Comparison of ENCODE assay signal across 8 cellular contexts in the genomic region with DNA sequence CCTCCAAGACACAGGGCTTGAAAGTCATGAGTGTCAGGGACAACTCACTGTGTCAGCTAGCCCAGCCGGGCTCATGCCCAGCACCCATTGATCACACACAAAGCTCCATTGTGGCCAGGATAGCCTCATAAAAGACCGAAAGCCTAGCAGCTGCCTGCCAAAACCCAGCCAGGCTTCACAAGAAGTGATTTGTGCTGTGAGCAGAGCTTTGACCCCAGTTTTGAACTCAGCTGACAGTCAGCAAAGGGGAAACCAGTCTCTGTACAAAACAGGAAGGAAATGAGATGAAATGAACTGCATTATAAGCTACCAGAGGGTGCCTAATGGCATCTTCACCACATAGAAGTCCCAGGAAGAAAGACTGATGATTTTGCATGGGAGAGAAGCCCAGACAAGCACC. TPM values are rescaled to one million over a fixed set of nuclear protein-coding genes. Genes with fewer than 3 reads are reported as not detected.
DNase-seq lines count a peak whose midpoint lies in the region; ATAC-seq and TF ChIP-seq lines count a peak whose summit lies in the region.

No MANE protein-coding gene starts in this region.

- intact Hi-C loops in Right ventricle myocardium inferior (cut with DNase I) (no loop called here), cardiac septum (cut with DNase I) (no loop called here), PC-9 (cut with micrococcal nuclease; ENCODE audit: unreplicated experiment) (no loop called here)

- DNase-seq in Right ventricle myocardium inferior (ENCODE audit: missing footprints) = no peak
- no peak for DNase-seq in cardiac septum (ENCODE audit: low spot score)
- DNase-seq in SW480 (ENCODE audit: low spot score) = peak; percentile 69
- DNase-seq in kidney tubule cell (ENCODE audit: low spot score) = peak; percentile 70
- peak; percentile 95 for DNase-seq in superior temporal gyrus (ENCODE audit: extremely low spot score)
- DNase-seq in PC-9 = no peak
- no peak for DNase-seq in H4 (ENCODE audit: low spot score)

- no peaks in the 10 kb centered on the region for H3K9me2 ChIP-seq in PC-9 (ENCODE audit: insufficient read depth)

- CTCF ChIA-PET in PC-9 (lab: Charles Lee) = no interaction called here

- no peaks in the 10 kb centered on the region for H3K4me1 ChIP-seq in PC-9 (replicated peaks; ENCODE audit: insufficient read depth)

- no peak overlapping the region for H3K27ac ChIP-seq in PC-9

- no peak overlapping the region for H3K4me3 ChIP-seq in PC-9

- no peaks in the 10 kb centered on the region for H3K36me3 ChIP-seq in PC-9 (ENCODE audit: low read depth)

- BruUV-seq in PC-9 (replicated peaks; lab: Mats Ljungman, UMichigan) = no TSS peak

- no peak overlapping the region for H2AFZ ChIP-seq in PC-9

- POLR2A ChIA-PET in PC-9 (lab: Charles Lee; ENCODE audit: unreplicated experiment) = no interaction called here

- no peak for TF ChIP-seq CTCF in PC-9 (conservative IDR thresholded peaks at IDR 0.05)

- no peaks in the 10 kb centered on the region for H4K20me1 ChIP-seq in PC-9 (ENCODE audit: insufficient read depth)

- H3K27me3 ChIP-seq in PC-9 (ENCODE audit: insufficient read depth, low read depth) = no peaks in the 10 kb centered on the region

- ATAC-seq in Right ventricle myocardium inferior (peak; percentile 81), HG03135 (IDR thresholded peaks at IDR 0.05; ENCODE audit: unreplicated experiment) (peak; percentile 45)

- H3F3A ChIP-seq in PC-9 (ENCODE audit: insufficient read depth, low read depth) = no peaks in the 10 kb centered on the region

- no peaks in the 10 kb centered on the region for H3K9me3 ChIP-seq in PC-9 (ENCODE audit: insufficient read depth, low read depth)

- no peak overlapping the region for H3K4me2 ChIP-seq in PC-9

- H3K79me2 ChIP-seq in PC-9 (ENCODE audit: low read depth) = no peaks in the 10 kb centered on the region

RNA-seq across cellular contexts. Expression of a gene that starts 2.9 kb away (rescaled TPM):
- 0.51 TPM for total RNA-seq in Right ventricle myocardium inferior
- total RNA-seq in cardiac septum = 1.9 TPM
- 0.37 TPM in 1 of 2 replicates, not detected in the other for total RNA-seq in PC-9 (2021)
- total RNA-seq in H4 (2014; rRNA removed; shearing (Covaris generic)) = 0.21 TPM in 1 of 2 replicates, not detected in the other

Comparison
In these comparisons a context has a peak if more than half of its experiments do, and no peak if none do; other contexts are left out.
1. DNase-seq: peak in SW480 (single experiment), kidney tubule cell (single experiment) and superior temporal gyrus (single experiment); none in Right ventricle myocardium inferior (single experiment), cardiac septum (single experiment), PC-9 (0 of 2) and H4 (single experiment).